1 cellular context compared by ENCODE assay signal in genomic region chr12:21527451-21528180, GRCh38.
TF ChIP-seq lines count a peak whose summit lies in the region.

No MANE protein-coding gene starts in this region.

TF ChIP-seq in WTC11, 78 proteins besides CTCF, POLR2A, EP300 and RAD21 (continued from another document):
- TF ChIP-seq ARID4B (CRISPR knock-in tag; IDR thresholded peaks at IDR 0.05; ENCODE audit: borderline replicate concordance) (no peak), CREM (CRISPR knock-in tag; IDR thresholded peaks at IDR 0.05) (no peak), ZNF671 (CRISPR knock-in tag; IDR thresholded peaks at IDR 0.05) (no peak), MAX (CRISPR knock-in tag; IDR thresholded peaks at IDR 0.05) (0 out of 2 replicates have a peak, but pooled peaks have one; percentile 20), SOX15 (CRISPR knock-in tag; IDR thresholded peaks at IDR 0.05) (no peak), ZNF138 (CRISPR knock-in tag; conservative IDR thresholded peaks at IDR 0.05) (no peak), SP1 (CRISPR knock-in tag; conservative IDR thresholded peaks at IDR 0.05) (no peak), GRHL2 (CRISPR knock-in tag; IDR thresholded peaks at IDR 0.05; ENCODE audit: insufficient replicate concordance, severe bottlenecking) (no peak), ATF6 (CRISPR knock-in tag; IDR thresholded peaks at IDR 0.05) (no peak), FOXK1 (CRISPR knock-in tag; IDR thresholded peaks at IDR 0.05) (no peak), TCF7 (CRISPR knock-in tag; IDR thresholded peaks at IDR 0.05; ENCODE audit: low read depth) (no peak), MXD4 (CRISPR knock-in tag; IDR thresholded peaks at IDR 0.05; ENCODE audit: borderline replicate concordance) (no peak)
